17 cellular contexts compared by ENCODE assay signal in the genomic region with DNA sequence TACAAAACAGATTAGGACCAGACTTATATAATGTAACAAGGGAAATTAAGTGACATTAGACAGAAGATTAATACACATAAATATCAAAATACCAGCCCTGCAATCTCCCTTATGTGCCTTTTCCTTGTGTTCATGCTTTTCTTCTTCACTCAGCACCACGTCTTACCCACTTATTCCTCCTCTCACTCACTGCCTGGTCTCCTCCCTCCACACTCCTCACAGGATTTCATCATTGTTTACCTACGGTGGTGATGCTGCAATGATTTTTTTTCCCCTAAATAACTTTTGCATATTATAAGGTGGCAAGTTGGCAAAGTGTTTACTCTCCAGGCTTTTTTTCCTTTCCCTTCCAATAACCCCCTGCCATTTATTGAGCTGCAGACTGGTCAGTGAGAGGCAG.
DNase-seq lines count a peak whose midpoint lies in the region; ATAC-seq and TF ChIP-seq lines count a peak whose summit lies in the region.
"Had no signal": no experiment of that assay in that cellular context is flagged by ENCODE, and none has a peak within 500 bp of the region (broad histone marks: within the 10 kb centered on the region; RNA-seq: fewer than 3 reads in every experiment).

No MANE protein-coding gene starts in this region.

- H3K9me3 ChIP-seq in PC-3 (ENCODE audit: low read length): no peaks in the 10 kb centered on the region
- H3K9me3 ChIP-seq in left lung: peaks cover 0 to 2% of the 10 kb centered on the region in 2 donors
- H3K9me3 ChIP-seq in upper lobe of right lung: no peaks in the 10 kb centered on the region
- H3K9me3 ChIP-seq in CD8-positive, alpha-beta memory T cell (ENCODE audit: low read length): no peaks in the 10 kb centered on the region
- H3K9me3 ChIP-seq: Caco-2, HAP-1 had no signal

- H3K4me3 Mint-ChIP-seq in CD8-positive, alpha-beta memory T cell: no peak overlapping the region
- H3K4me3 Mint-ChIP-seq: CD4-positive, alpha-beta memory T cell; HFFc6 had no signal

- peaks cover 2 to 10% (median 5%) of the 10 kb centered on the region in 5 donors for H3K9me3 Mint-ChIP-seq in CD8-positive, alpha-beta memory T cell

- POLR2A ChIA-PET in PC-3 (lab: Charles Lee; ENCODE audit: unreplicated experiment): no interaction called here
- POLR2A ChIA-PET in CD8-positive, alpha-beta memory T cell (lab: Charles Lee): no interaction called here

- no TSS peak for BruUV-seq in PC-3 (replicated peaks; lab: Mats Ljungman, UMichigan)

- H3K36me3 ChIP-seq in PC-3 (ENCODE audit: low read depth, low read length) (no peaks in the 10 kb centered on the region), left lung (no peaks in the 10 kb centered on the region), upper lobe of right lung (no peaks in the 10 kb centered on the region)
- no peaks in the 10 kb centered on the region for H3K36me3 ChIP-seq in CD8-positive, alpha-beta memory T cell (ENCODE audit: insufficient read depth, low read length)
- H3K36me3 ChIP-seq: HAP-1 had no signal

- H3K9ac ChIP-seq in PC-3 (ENCODE audit: low read length): no peak overlapping the region

- no peaks in the 10 kb centered on the region for H3K27me3 Mint-ChIP-seq in CD8-positive, alpha-beta memory T cell
- H3K27me3 Mint-ChIP-seq: CD4-positive, alpha-beta memory T cell had no signal

- H3K36me3 Mint-ChIP-seq in CD8-positive, alpha-beta memory T cell: no peaks in the 10 kb centered on the region
- H3K36me3 Mint-ChIP-seq: CD4-positive, alpha-beta memory T cell had no signal

- no peaks in the 10 kb centered on the region for H3K4me1 Mint-ChIP-seq in CD8-positive, alpha-beta memory T cell
- H3K4me1 Mint-ChIP-seq: CD4-positive, alpha-beta memory T cell had no signal

- H3K9me2 ChIP-seq in PC-3 (replicated peaks; ENCODE audit: low read length): no peaks in the 10 kb centered on the region

- H3K27me3 ChIP-seq in PC-3 (ENCODE audit: low read length) (no peaks in the 10 kb centered on the region), left lung (no peaks in the 10 kb centered on the region), upper lobe of right lung (no peaks in the 10 kb centered on the region), foreskin keratinocyte (no peaks in the 10 kb centered on the region)
- no peaks in the 10 kb centered on the region for H3K27me3 ChIP-seq in CD8-positive, alpha-beta memory T cell (ENCODE audit: insufficient read depth, low read length, poor library complexity, severe bottlenecking)

- H3K4me1 ChIP-seq in PC-3 (ENCODE audit: insufficient read depth, low read length): no peaks in the 10 kb centered on the region
- no peaks in the 10 kb centered on the region for H3K4me1 ChIP-seq in left lung
- no peaks in the 10 kb centered on the region for H3K4me1 ChIP-seq in upper lobe of right lung
- H3K4me1 ChIP-seq in CD8-positive, alpha-beta memory T cell (ENCODE audit: insufficient read depth, low read length): no peaks in the 10 kb centered on the region
- H3K4me1 ChIP-seq in foreskin keratinocyte: no peaks in the 10 kb centered on the region
- H3K4me1 ChIP-seq: Caco-2, HAP-1 had no signal

- intact Hi-C loops in PC-3 (cut with micrococcal nuclease) (no loop called here), left lung (cut with DNase I) (no loop called here), upper lobe of right lung (cut with DNase I) (no loop called here)

- no peak for DNase-seq in PC-3
- no peak for DNase-seq in left lung
- DNase-seq in upper lobe of right lung: no peak
- DNase-seq in CD8-positive, alpha-beta memory T cell: no peak
- DNase-seq in NCI-H1436 treated with DMSO at 0.1 percent for 48 hours (lab: John Stamatoyannopoulos, UW): no peak
- no peak for DNase-seq in foreskin keratinocyte
- DNase-seq: C1 segment of cervical spinal cord; Caco-2; CD4-positive, alpha-beta memory T cell; DMS 273 treated with DMSO at 0.1 percent for 48 hours; DMS79; EL; GDM1; GOT3; HFFc6 had no signal

- H2AFZ ChIP-seq in PC-3 (ENCODE audit: low read length): no peak overlapping the region

- peak overlapping the region in 1 of 8 donors; percentile 4 for H3K27ac Mint-ChIP-seq in CD8-positive, alpha-beta memory T cell
- H3K27ac Mint-ChIP-seq: CD4-positive, alpha-beta memory T cell; HFFc6 had no signal

- no peaks in the 10 kb centered on the region for H4K20me1 ChIP-seq in PC-3 (ENCODE audit: low read length)

- H3K27ac ChIP-seq in PC-3 (ENCODE audit: low read length) (no peak overlapping the region), left lung (no peak overlapping the region), upper lobe of right lung (no peak overlapping the region), foreskin keratinocyte (no peak overlapping the region)
- H3K27ac ChIP-seq in CD8-positive, alpha-beta memory T cell (ENCODE audit: low read depth, low read length): no peak overlapping the region

- peak; percentile 37; the same call in 1 of the 2 replicates for ATAC-seq in PC-3
- peak; percentile 69 for ATAC-seq in left lung
- peak; percentile 52 for ATAC-seq in upper lobe of right lung
- no peak for ATAC-seq in foreskin keratinocyte
- ATAC-seq: GM12878 had no signal

- H3K4me3 ChIP-seq in PC-3 (ENCODE audit: low read length): no peak overlapping the region
- H3K4me3 ChIP-seq in left lung: no peak overlapping the region
- no peak overlapping the region for H3K4me3 ChIP-seq in upper lobe of right lung
- H3K4me3 ChIP-seq in CD8-positive, alpha-beta memory T cell (ENCODE audit: low read length): no peak overlapping the region
- H3K4me3 ChIP-seq: GM12878, HAP-1 had no signal

- H3K4me2 ChIP-seq in PC-3 (ENCODE audit: low read length): no peak overlapping the region

- CTCF ChIA-PET in PC-3 (lab: Charles Lee): no interaction called here
- CTCF ChIA-PET in CD8-positive, alpha-beta memory T cell (lab: Charles Lee): no interaction called here

- no peaks in the 10 kb centered on the region for H3K79me2 ChIP-seq in PC-3 (ENCODE audit: low read length)

- H3F3A ChIP-seq in PC-3 (ENCODE audit: low read length, unreplicated experiment): no peaks in the 10 kb centered on the region

- TF ChIP-seq CTCF in PC-3 (conservative IDR thresholded peaks at IDR 0.05; ENCODE audit: low read depth, low read length) (no peak), left lung (IDR thresholded peaks at IDR 0.05) (no peak), upper lobe of right lung (IDR thresholded peaks at IDR 0.05) (no peak), foreskin keratinocyte (conservative IDR thresholded peaks at IDR 0.05) (no peak)
